1 cellular context compared by ENCODE assay signal in the genomic region with DNA sequence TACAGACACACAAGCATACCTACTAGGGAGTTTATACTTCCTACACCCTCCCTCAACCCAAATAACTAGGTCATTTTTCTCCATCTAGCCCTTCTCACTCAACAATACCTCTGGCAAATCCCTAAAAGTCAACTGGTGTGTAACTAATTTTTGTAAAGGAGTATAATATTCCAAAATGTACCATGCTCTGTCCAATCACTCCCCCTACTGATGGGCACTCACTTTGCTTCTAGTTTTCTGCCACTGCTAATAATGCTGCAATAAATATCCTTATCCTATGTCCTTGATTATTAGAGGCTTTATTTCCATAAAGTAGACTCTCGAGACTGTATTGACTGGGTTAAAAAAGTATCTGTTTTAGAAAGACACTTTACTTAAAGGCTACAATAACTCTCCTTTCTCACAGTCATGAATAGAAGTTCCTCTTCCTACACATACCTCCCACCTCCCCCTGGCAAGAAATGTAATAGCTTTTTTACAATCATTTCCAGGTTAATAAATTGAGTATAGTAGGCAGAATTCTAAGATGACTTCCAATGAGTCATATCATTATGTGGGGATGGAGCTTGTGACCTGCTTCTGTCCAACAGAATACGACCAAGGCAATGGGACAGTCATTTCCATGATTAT.
TF ChIP-seq lines count a peak whose summit lies in the region.

No MANE protein-coding gene starts in this region.

TF ChIP-seq in GM23338, 12 proteins besides CTCF, POLR2A, EP300 and RAD21 (continued from another document):
- no peak for TF ChIP-seq ZNF114 (CRISPR knock-in tag; IDR thresholded peaks at IDR 0.05)
- no peak for TF ChIP-seq STAT1 (IDR thresholded peaks at IDR 0.05; ENCODE audit: unreplicated experiment)
- TF ChIP-seq POLR2AphosphoS5 (IDR thresholded peaks at IDR 0.05; ENCODE audit: low read depth) = no peak
- TF ChIP-seq CREB1 (CRISPR knock-in tag; IDR thresholded peaks at IDR 0.05; ENCODE audit: low read depth) = no peak
- no peak for TF ChIP-seq EZH2 (IDR thresholded peaks at IDR 0.05; ENCODE audit: low read depth, unreplicated experiment)
- no peak for TF ChIP-seq NANOG (IDR thresholded peaks at IDR 0.05; ENCODE audit: borderline replicate concordance)
- TF ChIP-seq, protein P1, sequence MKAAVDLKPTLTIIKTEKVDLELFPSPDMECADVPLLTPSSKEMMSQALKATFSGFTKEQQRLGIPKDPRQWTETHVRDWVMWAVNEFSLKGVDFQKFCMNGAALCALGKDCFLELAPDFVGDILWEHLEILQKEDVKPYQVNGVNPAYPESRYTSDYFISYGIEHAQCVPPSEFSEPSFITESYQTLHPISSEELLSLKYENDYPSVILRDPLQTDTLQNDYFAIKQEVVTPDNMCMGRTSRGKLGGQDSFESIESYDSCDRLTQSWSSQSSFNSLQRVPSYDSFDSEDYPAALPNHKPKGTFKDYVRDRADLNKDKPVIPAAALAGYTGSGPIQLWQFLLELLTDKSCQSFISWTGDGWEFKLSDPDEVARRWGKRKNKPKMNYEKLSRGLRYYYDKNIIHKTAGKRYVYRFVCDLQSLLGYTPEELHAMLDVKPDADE (IDR thresholded peaks at IDR 0.05) = no peak
- no peak for TF ChIP-seq ZNF331 (CRISPR knock-in tag; IDR thresholded peaks at IDR 0.05; ENCODE audit: low read depth)
- TF ChIP-seq EZH2phosphoT487 (IDR thresholded peaks at IDR 0.05; ENCODE audit: unreplicated experiment) = no peak
